ENCODE assay signal across 31 cellular contexts in the genomic region with DNA sequence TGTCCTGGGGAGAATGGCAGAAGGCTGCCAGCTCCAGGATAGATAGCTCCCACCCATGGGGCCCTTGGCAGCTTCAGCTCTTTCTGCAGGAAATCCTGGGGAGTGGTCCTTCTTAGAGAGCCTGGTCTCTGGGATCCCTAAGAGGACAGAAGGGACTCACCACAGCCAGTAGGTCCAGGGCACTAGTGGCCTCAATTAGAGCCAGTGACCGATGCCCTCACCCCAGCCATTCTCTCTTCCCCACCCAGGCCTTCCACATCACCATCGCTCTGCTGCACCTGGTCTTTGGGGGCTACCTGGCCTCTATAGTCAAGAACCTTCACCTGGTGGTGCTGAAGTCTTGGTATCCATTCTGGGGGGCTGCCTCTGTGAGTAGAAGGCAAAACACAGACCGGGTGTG. TPM values are rescaled to one million over a fixed set of nuclear protein-coding genes. Genes with fewer than 3 reads are reported as not detected.
DNase-seq lines count a peak whose midpoint lies in the region; ATAC-seq, FAIRE-seq and TF ChIP-seq lines count a peak whose summit lies in the region.
"Had no signal": no experiment of that assay in that cellular context is flagged by ENCODE, and none has a peak within 500 bp of the region (broad histone marks: within the 10 kb centered on the region; RNA-seq: fewer than 3 reads in every experiment).

No MANE protein-coding gene starts in this region.

- H2AFZ ChIP-seq in trophoblast cell (ENCODE audit: insufficient read depth, low read length, poor library complexity), result no peak overlapping the region

- intact Hi-C loops in kidney (cut with DNase I), result no loop called here

- no peak overlapping the region for H3K4ac ChIP-seq in trophoblast cell (ENCODE audit: low read depth, low read length)

- no peak overlapping the region for H3K4me2 ChIP-seq in trophoblast cell (ENCODE audit: low read length)
- H3K4me2 ChIP-seq: BLaER1 had no signal

- peaks cover 6 to 9% of the 10 kb centered on the region in 2 donors for H3K4me1 ChIP-seq in kidney (ENCODE audit: control insufficient read depth in 1 of 2, insufficient read depth in 1 of 2, low read depth in 1 of 2, low read length in 2 of 2)
- no peaks in the 10 kb centered on the region for H3K4me1 ChIP-seq in trophoblast cell (ENCODE audit: control insufficient read depth in 1 of 2, insufficient read depth in 2 of 2, low read length in 2 of 2)
- H3K4me1 ChIP-seq: BE2C had no signal

- H4K91ac ChIP-seq in trophoblast cell (ENCODE audit: low read depth, low read length), result no peak overlapping the region

- peaks cover 34% of the 10 kb centered on the region for H3K4me1 Mint-ChIP-seq in chondrocyte (ENCODE audit: low read depth)
- H3K4me1 Mint-ChIP-seq in T-helper 17 cell, result peaks cover 3% of the 10 kb centered on the region
- H3K4me1 Mint-ChIP-seq: CD4-positive, alpha-beta memory T cell; CD4-positive, CD25-positive, alpha-beta regulatory T cell; CD8-positive, alpha-beta memory T cell had no signal

- no CpG with 5 or more reads among the region's 3 CpGs for WGBS in trophoblast cell (ENCODE audit: extremely low coverage, insufficient coverage, insufficient read length)

- no peak overlapping the region for H3K4me3 Mint-ChIP-seq in chondrocyte (ENCODE audit: unreplicated experiment)
- H3K4me3 Mint-ChIP-seq in T-helper 17 cell, result no peak overlapping the region
- H3K4me3 Mint-ChIP-seq: CD14-positive monocyte; CD4-positive, alpha-beta memory T cell; CD4-positive, CD25-positive, alpha-beta regulatory T cell; CD8-positive, alpha-beta memory T cell had no signal

- H3K36me3 Mint-ChIP-seq in chondrocyte (ENCODE audit: low read depth) (peaks cover 1% of the 10 kb centered on the region), T-helper 17 cell (ENCODE audit: low read depth) (no peaks in the 10 kb centered on the region)
- H3K36me3 Mint-ChIP-seq: CD14-positive monocyte; CD4-positive, alpha-beta memory T cell; CD4-positive, CD25-positive, alpha-beta regulatory T cell; CD8-positive, alpha-beta memory T cell had no signal

- peak; percentile 51 for DNase-seq in chondrocyte (ENCODE audit: low spot score)
- DNase-seq in kidney, result peak; percentile 36
- DNase-seq in trophoblast cell, result no peak
- no peak for DNase-seq in T-helper 17 cell
- DNase-seq in cortex of kidney (lab: John Stamatoyannopoulos, UW), result no peak
- DNase-seq: 8988T; ACHN; BE2C; C1 segment of cervical spinal cord; CD4-positive, alpha-beta memory T cell; CD4-positive, CD25-positive, alpha-beta regulatory T cell; CD8-positive, alpha-beta memory T cell; COR-L47; DMS 273 treated with DMSO at 0.1 percent for 48 hours; DMS153; DMS53; DMS79; DND-41; EL; GDM1 had no signal

- FAIRE-seq in kidney (lab: Jason Lieb, UNC), result no peak
- FAIRE-seq: A204.1, GM12878, GM12892, GM18507 had no signal

- no peaks in the 10 kb centered on the region for H3K79me2 ChIP-seq in trophoblast cell (ENCODE audit: control insufficient read depth, insufficient read depth, low read length, poor library complexity)

- H3K27ac ChIP-seq in kidney (ENCODE audit: low read depth in 2 of 2, low read length in 2 of 2) (no peak overlapping the region), trophoblast cell (ENCODE audit: low read depth, low read length) (no peak overlapping the region)
- H3K27ac ChIP-seq: BLaER1 had no signal

- H3K27ac Mint-ChIP-seq in chondrocyte (ENCODE audit: unreplicated experiment) (no peak overlapping the region), T-helper 17 cell (no peak overlapping the region)
- H3K27ac Mint-ChIP-seq: CD4-positive, CD25-positive, alpha-beta regulatory T cell had no signal

- no peaks in the 10 kb centered on the region for H3K9me3 ChIP-seq in kidney (ENCODE audit: control insufficient read depth in 1 of 2, low read length in 2 of 2)
- H3K9me3 ChIP-seq in trophoblast cell (ENCODE audit: insufficient read depth, low read depth, low read length), result peaks cover 40% of the 10 kb centered on the region
- H3K9me3 ChIP-seq in T-helper 17 cell (ENCODE audit: control insufficient read depth, low read length, poor library complexity, severe bottlenecking), result no peaks in the 10 kb centered on the region
- H3K9me3 ChIP-seq: BE2C had no signal

- H2BK12ac ChIP-seq in trophoblast cell (ENCODE audit: low read length), result no peak overlapping the region

- no peak overlapping the region for H3K23ac ChIP-seq in trophoblast cell (ENCODE audit: low read length)

- H3K14ac ChIP-seq in trophoblast cell (ENCODE audit: low read length), result no peak overlapping the region

- peaks cover 4% of the 10 kb centered on the region for H3K9me3 Mint-ChIP-seq in chondrocyte (ENCODE audit: low read depth)
- H3K9me3 Mint-ChIP-seq: CD4-positive, alpha-beta memory T cell; CD4-positive, CD25-positive, alpha-beta regulatory T cell; CD8-positive, alpha-beta memory T cell had no signal

- no peak overlapping the region for H3K18ac ChIP-seq in trophoblast cell (ENCODE audit: low read length)

- H4K12ac ChIP-seq in trophoblast cell (ENCODE audit: low read depth, low read length), result no peak overlapping the region

- no peak overlapping the region for H2BK5ac ChIP-seq in trophoblast cell (ENCODE audit: low read depth, low read length, poor library complexity)

- H2AK5ac ChIP-seq in trophoblast cell (ENCODE audit: low read length), result no peak overlapping the region

- H2BK120ac ChIP-seq in trophoblast cell (ENCODE audit: insufficient read depth, low read length, poor library complexity), result no peak overlapping the region

- H3K4me3 ChIP-seq in kidney (ENCODE audit: low read length in 2 of 2) (no peak overlapping the region), trophoblast cell (ENCODE audit: low read depth, low read length) (peak overlapping the region; percentile 39)
- H3K4me3 ChIP-seq: BLaER1, GM12878 had no signal

- H3K27me3 Mint-ChIP-seq in chondrocyte (ENCODE audit: low read depth), result peaks cover 11% of the 10 kb centered on the region
- H3K27me3 Mint-ChIP-seq in T-helper 17 cell, result peaks cover 21% of the 10 kb centered on the region

- no peaks in the 10 kb centered on the region for H3K27me3 ChIP-seq in trophoblast cell (ENCODE audit: insufficient read depth, low read length)
- H3K27me3 ChIP-seq: BE2C, BLaER1 had no signal

- no peaks in the 10 kb centered on the region for H3K79me1 ChIP-seq in trophoblast cell (ENCODE audit: low read length)

- TF ChIP-seq CTCF in chondrocyte (IDR thresholded peaks at IDR 0.05) (no peak), kidney (IDR thresholded peaks at IDR 0.05; ENCODE audit: borderline replicate concordance, extremely low read depth, insufficient read depth) (no peak)

- H3K36me3 ChIP-seq in kidney (ENCODE audit: control insufficient read depth in 1 of 2, insufficient read depth in 2 of 2, low read length in 2 of 2) (no peaks in the 10 kb centered on the region), trophoblast cell (ENCODE audit: control insufficient read depth in 1 of 2, insufficient read depth in 2 of 2, low read length in 2 of 2) (no peaks in the 10 kb centered on the region)
- H3K36me3 ChIP-seq: BE2C, BLaER1 had no signal

- H3K9ac ChIP-seq in kidney (ENCODE audit: low read length in 2 of 2) (no peak overlapping the region), trophoblast cell (ENCODE audit: low read length) (no peak overlapping the region)
- H3K9ac ChIP-seq: BLaER1 had no signal

- no peak overlapping the region for H4K8ac ChIP-seq in trophoblast cell (ENCODE audit: low read depth, low read length)

- no peak for ATAC-seq in T-helper 17 cell
- no peak for ATAC-seq in HG03354 (IDR thresholded peaks at IDR 0.05; ENCODE audit: poor library complexity, severe bottlenecking, unreplicated experiment)
- ATAC-seq: GM12878 had no signal

RNA-seq across cellular contexts. Expression of gene MS4A10, which starts 5.6 kb away (rescaled TPM):
- total RNA-seq in chondrocyte (not detected in 3 replicates), kidney (not detected), T-helper 17 cell (not detected)
- polyA plus RNA-seq in kidney (ENCODE audit: insufficient read depth, low read depth, low replicate concordance), result 1.1 TPM
- polyA plus RNA-seq in trophoblast cell (2013), result 0.11 and 0.14 TPM in 2 replicates
- total RNA-seq: A673; CD4-positive, alpha-beta memory T cell; CD4-positive, CD25-positive, alpha-beta regulatory T cell; CD8-positive, alpha-beta memory T cell; Daoy; G401; GM12878 had no signal
- polyA plus RNA-seq: AG04450; CD14-positive monocyte; CD4-positive, alpha-beta memory T cell; CD4-positive, CD25-positive, alpha-beta regulatory T cell; CD8-positive, alpha-beta memory T cell; GM12878 had no signal

RNA-seq across cellular contexts. Expression of gene MS4A15, which starts 34.1 kb away (rescaled TPM):
- total RNA-seq in chondrocyte (not detected in 3 replicates), kidney (not detected), T-helper 17 cell (not detected)
- polyA plus RNA-seq in kidney (ENCODE audit: insufficient read depth, low read depth, low replicate concordance), result not detected
- 20.5 and 20.6 TPM in 2 replicates for polyA plus RNA-seq in trophoblast cell (2013)
- total RNA-seq: A673; CD4-positive, alpha-beta memory T cell; CD4-positive, CD25-positive, alpha-beta regulatory T cell; CD8-positive, alpha-beta memory T cell; Daoy; G401 had no signal
- polyA plus RNA-seq: AG04450; CD14-positive monocyte; CD4-positive, alpha-beta memory T cell; CD4-positive, CD25-positive, alpha-beta regulatory T cell; CD8-positive, alpha-beta memory T cell had no signal

RNA-seq across cellular contexts. Expression of gene CCDC86, which starts 51.2 kb away (rescaled TPM):
- 16.6 to 18.6 TPM (median 17.7 TPM) in 3 replicates for total RNA-seq in chondrocyte
- 18.9 TPM for total RNA-seq in kidney
- polyA plus RNA-seq in kidney (ENCODE audit: insufficient read depth, low read depth, low replicate concordance), result 15.9 TPM
- 35.1 and 37.2 TPM in 2 replicates for polyA plus RNA-seq in trophoblast cell (2013)
- total RNA-seq in T-helper 17 cell, result 10 to 100 TPM in 1 of 2 donors, 1 to 10 TPM in 1; 9.2 to 13.1 TPM

Comparison
In these comparisons a context has a peak if more than half of its experiments do, and no peak if none do; other contexts are left out.
1. DNase-seq: peak in chondrocyte (single experiment) and kidney (single experiment); none in trophoblast cell (0 of 2), T-helper 17 cell (0 of 3) and cortex of kidney (single experiment).